In genomic region chr7:154998481-154998880, GRCh38 we compare ENCODE assay signal across 3 cellular contexts.
"Had no signal": no experiment of that assay in that cellular context is flagged by ENCODE, and none has a peak within 500 bp of the region (broad histone marks: within the 10 kb centered on the region; RNA-seq: fewer than 3 reads in every experiment).

No MANE protein-coding gene starts in this region.

- DNase-seq: GDM1, GF-D8 had no signal

- H3K4me3 ChIP-seq: GM12878 had no signal

- ATAC-seq: GM12878 had no signal
